9 cellular contexts compared by ENCODE assay signal in the genomic region with DNA sequence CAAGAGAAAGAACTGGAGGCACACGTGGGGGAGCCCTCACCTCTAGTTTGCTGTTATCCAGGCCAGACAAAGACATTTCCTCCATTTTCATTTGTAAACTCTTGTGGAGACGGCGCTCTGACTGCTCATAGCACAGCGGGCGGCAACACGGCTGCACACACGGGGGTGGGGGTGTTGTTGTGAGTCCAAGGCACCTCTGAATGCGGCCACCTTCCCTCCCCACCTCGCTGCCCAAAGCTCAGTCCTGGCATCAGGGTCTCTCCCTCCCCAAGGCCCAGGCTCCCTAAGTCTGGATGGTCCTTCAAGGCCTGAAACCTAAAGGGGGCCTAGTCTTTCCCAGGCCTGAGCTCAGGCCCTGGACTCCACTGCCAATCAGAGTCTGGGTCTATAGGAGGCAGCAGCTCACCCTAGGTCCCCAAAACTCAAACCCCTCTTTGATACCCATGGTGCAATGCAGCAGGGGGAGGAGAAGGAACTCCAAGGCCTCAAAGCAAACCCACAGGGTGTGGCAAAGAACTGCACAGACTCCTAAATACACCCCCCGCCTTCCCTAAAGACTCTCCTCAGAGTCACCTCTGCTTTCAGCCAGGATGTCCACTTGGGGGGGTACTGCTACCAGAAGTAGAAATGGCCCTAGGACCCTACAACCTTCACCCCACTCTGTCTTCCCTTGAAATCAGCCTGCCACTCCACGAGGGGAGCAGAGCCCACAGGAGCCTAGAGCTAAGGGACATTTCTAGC. TPM values are rescaled to one million over a fixed set of nuclear protein-coding genes. Genes with fewer than 3 reads are reported as not detected.
DNase-seq lines count a peak whose midpoint lies in the region; ATAC-seq and TF ChIP-seq lines count a peak whose summit lies in the region.
"Had no signal": no experiment of that assay in that cellular context is flagged by ENCODE, and none has a peak within 500 bp of the region (broad histone marks: within the 10 kb centered on the region; RNA-seq: fewer than 3 reads in every experiment).

No MANE protein-coding gene starts in this region.

- peak overlapping the region; percentile 98 for H3K27ac ChIP-seq in HCT116 (ENCODE audit: low read depth, low read length)
- H3K27ac ChIP-seq in vagina: peak overlapping the region; percentile 98

- DNase-seq in CD14-positive monocyte (ENCODE audit: low spot score) (no peak), HCT116 (ENCODE audit: low read depth, low spot score) (peak; percentile 57), dedifferentiated amniotic fluid mesenchymal stem cell (ENCODE audit: extremely low spot score) (peak; percentile 39), mucosa of descending colon (peak in 2 of 3 donors; percentile 66 to 67), vagina (ENCODE audit: extremely low spot score in 2 of 2) (no peak), DMS53 treated with DMSO at 0.1 percent for 48 hours (lab: John Stamatoyannopoulos, UW; ENCODE audit: unreplicated experiment) (no peak)

- H3K36me3 Mint-ChIP-seq in CD14-positive monocyte: peaks cover 40 to 44% of the 10 kb centered on the region in 2 donors
- H3K36me3 Mint-ChIP-seq in T-helper 1 cell treated with Interleukin-12 subunit alpha and Interleukin-12 subunit beta and Interleukin-4 antibody, amounts not matched to agents 30 μg/mL and 1 μg/mL, for 36 hours (ENCODE audit: low read depth): peaks cover 34% of the 10 kb centered on the region

- ATAC-seq in HCT116: peak; percentile 43
- ATAC-seq in mucosa of descending colon: peak; percentile 9
- no peak for ATAC-seq in GM19463 (IDR thresholded peaks at IDR 0.05; ENCODE audit: unreplicated experiment)

- H3K4me3 Mint-ChIP-seq in CD14-positive monocyte: peak overlapping the region; percentile 83 to 91
- H3K4me3 Mint-ChIP-seq in T-helper 1 cell treated with Interleukin-12 subunit alpha and Interleukin-12 subunit beta and Interleukin-4 antibody, amounts not matched to agents 30 μg/mL and 1 μg/mL, for 36 hours: peak overlapping the region; percentile 90

- peaks cover 36% of the 10 kb centered on the region for H3K4me1 Mint-ChIP-seq in CD14-positive monocyte
- H3K4me1 Mint-ChIP-seq in T-helper 1 cell treated with Interleukin-12 subunit alpha and Interleukin-12 subunit beta and Interleukin-4 antibody, amounts not matched to agents 30 μg/mL and 1 μg/mL, for 36 hours (ENCODE audit: low read depth): peaks cover 26% of the 10 kb centered on the region

- CTCF ChIA-PET in HCT116 (lab: Charles Lee): no interaction called here

- H3K9ac ChIP-seq in HCT116 (ENCODE audit: low read length): peak overlapping the region; percentile 94

- peaks cover 25% of the 10 kb centered on the region for H3K79me2 ChIP-seq in HCT116 (ENCODE audit: insufficient read depth, low read length)

- peaks cover 24 to 30% of the 10 kb centered on the region in 2 experiments for H3K36me3 ChIP-seq in HCT116 (ENCODE audit: control insufficient read depth in 1 of 2, insufficient read depth in 2 of 2, low read length in 2 of 2)
- peaks cover 4% of the 10 kb centered on the region for H3K36me3 ChIP-seq in mucosa of descending colon (ENCODE audit: low read depth)
- H3K36me3 ChIP-seq in vagina: peaks cover 0 to 25% of the 10 kb centered on the region in 2 donors

- TSS peak; percentile 48 for BruUV-seq in HCT116 (replicated peaks; lab: Mats Ljungman, UMichigan)

- H3K9me3 ChIP-seq in HCT116 (ENCODE audit: control insufficient read depth in 1 of 2, insufficient read depth in 1 of 2, low read depth in 1 of 2, low read length in 2 of 2) (no peaks in the 10 kb centered on the region), mucosa of descending colon (no peaks in the 10 kb centered on the region), vagina (no peaks in the 10 kb centered on the region)

- peaks cover 0 to 2% (median 0%) of the 10 kb centered on the region in 3 donors for H3K27me3 Mint-ChIP-seq in CD14-positive monocyte (ENCODE audit: low read depth in 3 of 3)
- H3K27me3 Mint-ChIP-seq in T-helper 1 cell treated with Interleukin-12 subunit alpha and Interleukin-12 subunit beta and Interleukin-4 antibody, amounts not matched to agents 30 μg/mL and 1 μg/mL, for 36 hours (ENCODE audit: low read depth): no peaks in the 10 kb centered on the region

- POLR2A ChIA-PET in HCT116 (lab: Charles Lee): interaction anchor here (0.6 to 0.8 kb wide), 3 partner anchors 10 to 148 kb away, joined by 3 to 4 read pairs (median 3); no protein-coding TSS in a partner anchor

- TF ChIP-seq POLR2A in HCT116 (IDR thresholded peaks at IDR 0.05; ENCODE audit: borderline replicate concordance, extremely low read depth, insufficient read depth, insufficient read length): no peak
- TF ChIP-seq POLR2A in vagina (IDR thresholded peaks at IDR 0.05): no peak

- H3K4me1 ChIP-seq in HCT116 (ENCODE audit: control insufficient read depth in 1 of 2, insufficient read depth in 2 of 2, low read length in 2 of 2) (peaks cover 21 to 27% of the 10 kb centered on the region in 2 experiments), mucosa of descending colon (ENCODE audit: low read depth) (peaks cover 18% of the 10 kb centered on the region), vagina (peaks cover 27% of the 10 kb centered on the region)

- RAD21 ChIA-PET in HCT116 (lab: Charles Lee; ENCODE audit: low non-redundant PET in 1 of 2, low total read pairs in 2 of 2, uncharacterized antibody in 2 of 2, unreplicated experiment in 2 of 2): interaction anchor here in 1 of 2 experiments (0.9 kb wide), 1 partner anchor 20 kb away, joined by 3 read pairs; no protein-coding TSS in a partner anchor

- TF ChIP-seq RAD21 in HCT116 (IDR thresholded peaks at IDR 0.05; ENCODE audit: low read depth): peak; percentile 61

- TF ChIP-seq CTCF in CD14-positive monocyte (IDR thresholded peaks at IDR 0.05) (no peak), HCT116 (IDR thresholded peaks at IDR 0.05 in 2 of 3, conservative IDR thresholded peaks at IDR 0.05 in 1 of 3; ENCODE audit: borderline replicate concordance in 1 of 3, insufficient read depth in 1 of 3, low read depth in 2 of 3, low read length in 2 of 3) (peak in 2 of 3 experiments; percentile 26 to 55; a peak in 3 of 6 replicates), mucosa of descending colon (IDR thresholded peaks at IDR 0.05) (no peak), vagina (IDR thresholded peaks at IDR 0.05) (no peak)

- H3K27ac Mint-ChIP-seq in CD14-positive monocyte: peak overlapping the region; percentile 85 to 95 (median 91)
- peak overlapping the region; percentile 76 for H3K27ac Mint-ChIP-seq in T-helper 1 cell treated with Interleukin-12 subunit alpha and Interleukin-12 subunit beta and Interleukin-4 antibody, amounts not matched to agents 30 μg/mL and 1 μg/mL, for 36 hours

- H3K9me2 ChIP-seq in HCT116 (ENCODE audit: insufficient read depth): no peaks in the 10 kb centered on the region

- H4K20me1 ChIP-seq in HCT116 (ENCODE audit: insufficient read depth): no peaks in the 10 kb centered on the region

- H2AFZ ChIP-seq in HCT116 (ENCODE audit: low read depth, low read length, poor library complexity, severe bottlenecking): no peak overlapping the region

- H3K9me3 Mint-ChIP-seq in CD14-positive monocyte: no peaks in the 10 kb centered on the region
- H3K9me3 Mint-ChIP-seq in T-helper 1 cell treated with Interleukin-12 subunit alpha and Interleukin-12 subunit beta and Interleukin-4 antibody, amounts not matched to agents 30 μg/mL and 1 μg/mL, for 36 hours: no peaks in the 10 kb centered on the region

- peak overlapping the region; percentile 88 for H3K4me2 ChIP-seq in HCT116 (ENCODE audit: low read length)

- H3K27me3 ChIP-seq in HCT116 (ENCODE audit: insufficient read depth, low read length) (no peaks in the 10 kb centered on the region), vagina (no peaks in the 10 kb centered on the region)

- intact Hi-C loops in CD14-positive monocyte (cut with micrococcal nuclease): loop anchor here in 1 of 2 donors (1.0 kb wide), 2 partner anchors 10 to 21 kb away; a partner anchor contains a TSS
- intact Hi-C loops in HCT116 (cut with micrococcal nuclease): no loop called here
- intact Hi-C loops in mucosa of descending colon (cut with DNase I, micrococcal nuclease): no loop called here
- intact Hi-C loops in vagina (cut with DNase I): no loop called here

- peak overlapping the region; percentile 81 to 88 for H3K4me3 ChIP-seq in HCT116 (replicated peaks in 1 of 2; ENCODE audit: low read depth in 1 of 2, low read length in 2 of 2)
- peak overlapping the region; percentile 90 for H3K4me3 ChIP-seq in mucosa of descending colon
- peak overlapping the region; percentile 68 to 98 for H3K4me3 ChIP-seq in vagina

TF ChIP-seq in HCT116, 20 proteins besides CTCF, POLR2A, EP300 and RAD21:
- TF ChIP-seq EGR1 (IDR thresholded peaks at IDR 0.05; ENCODE audit: low read depth) (peak; percentile 81), SRF (IDR thresholded peaks at IDR 0.05; ENCODE audit: low read depth) (no peak), POLR2AphosphoS5 (IDR thresholded peaks at IDR 0.05; ENCODE audit: low read depth, low read length) (peak; percentile 73), SIN3A (IDR thresholded peaks at IDR 0.05; ENCODE audit: low read depth) (no peak)

RNA-seq across cellular contexts. Expression of a gene that starts 1.5 kb away (rescaled TPM):
- 1 to 10 TPM; 8.5 to 9.9 TPM for polyA plus RNA-seq in CD14-positive monocyte
- total RNA-seq in HCT116 (2021; ENCODE audit: unreplicated experiment) (86.7 TPM), mucosa of descending colon (10 to 100 TPM; 86.8 to 96.4 (median 89.0) TPM), vagina (27.3 TPM)
- polyA plus RNA-seq in HCT116 (2012): 47.9 and 51.0 TPM in 2 replicates

RNA-seq across cellular contexts. Expression of a gene that starts 11.4 kb away (rescaled TPM):
- polyA plus RNA-seq in CD14-positive monocyte: 10 to 100 TPM; 41.3 to 41.7 TPM
- total RNA-seq in HCT116 (2021; ENCODE audit: unreplicated experiment) (25.1 TPM), mucosa of descending colon (10 to 100 TPM; 47.2 to 58.6 (median 49.1) TPM), vagina (34.9 TPM)
- 23.8 and 26.2 TPM in 2 replicates for polyA plus RNA-seq in HCT116 (2012)

RNA-seq across cellular contexts. Expression of a gene that starts 21.3 kb away (rescaled TPM):
- 10 to 100 TPM in 1 of 2 donors, 1 to 10 TPM in 1; 6.0 to 12.5 TPM for polyA plus RNA-seq in CD14-positive monocyte
- total RNA-seq in HCT116 (2021; ENCODE audit: unreplicated experiment) (84.3 TPM), mucosa of descending colon (10 to 100 TPM; 68.6 to 88.4 (median 73.4) TPM), vagina (53.5 TPM)
- 43.2 and 52.2 TPM in 2 replicates for polyA plus RNA-seq in HCT116 (2012)

RNA-seq across cellular contexts. Expression of a gene that starts 27.6 kb away (rescaled TPM):
- polyA plus RNA-seq in CD14-positive monocyte: not detected
- 0.37 TPM for total RNA-seq in HCT116 (2021; ENCODE audit: unreplicated experiment)
- polyA plus RNA-seq in HCT116 (2012): 0.50 and 0.72 TPM in 2 replicates
- 1 to 10 TPM in 1 of 3 donors, under 1 TPM in 1, not detected in 1; 0.29 to 1.7 TPM for total RNA-seq in mucosa of descending colon
- total RNA-seq in vagina: not detected
- total RNA-seq: subcutaneous adipose tissue had no signal

RNA-seq across cellular contexts. Expression of a gene that starts 56.4 kb away (rescaled TPM):
- under 1 TPM; 0.17 to 0.20 TPM for polyA plus RNA-seq in CD14-positive monocyte
- total RNA-seq in HCT116 (2021; ENCODE audit: unreplicated experiment): 14.3 TPM
- 8.5 and 11.7 TPM in 2 replicates for polyA plus RNA-seq in HCT116 (2012)
- total RNA-seq in mucosa of descending colon: 1 to 10 TPM; 1.5 to 3.0 (median 1.8) TPM
- total RNA-seq in vagina: 2.0 TPM

Comparison
In these comparisons a context has a peak if more than half of its experiments do, and no peak if none do; other contexts are left out.
1. DNase-seq: peak in HCT116 (single experiment), dedifferentiated amniotic fluid mesenchymal stem cell (single experiment) and mucosa of descending colon (2 of 3); none in CD14-positive monocyte (single experiment), vagina (0 of 2) and DMS53 treated with DMSO at 0.1 percent for 48 hours (single experiment).
2. CTCF ChIP-seq: peak in HCT116 (2 of 3); none in CD14-positive monocyte (single experiment), mucosa of descending colon (single experiment) and vagina (0 of 3).
3. Peak in every context shown above with its lines, with median percentiles within 50 percentile points of each other: H3K4me3 ChIP-seq.